ENCODE assay signal across 20 cellular contexts in genomic region chr13:51005566-51005965, GRCh38.
"Had no signal": no experiment of that assay in that cellular context is flagged by ENCODE, and none has a peak within 500 bp of the region (broad histone marks: within the 10 kb centered on the region; RNA-seq: fewer than 3 reads in every experiment).

No MANE protein-coding gene starts in this region.

- H3K4me1 ChIP-seq: left lung, upper lobe of left lung had no signal

- H3K27ac ChIP-seq: epithelial cell of prostate, left lung had no signal

- H3K4me1 Mint-ChIP-seq: activated B cell treated with CpG ODN at 0.5 μM for 24 hours; activated naive CD8-positive, alpha-beta T cell treated with anti-CD3 and anti-CD28 coated beads, Interleukin-2, amount 10 ng/mL, durations not matched to agents 7 days and 5 days; naive thymus-derived CD4-positive, alpha-beta T cell; T-cell had no signal

- DNase-seq: activated B cell treated with CpG ODN at 0.5 μM for 24 hours; activated CD4-positive, alpha-beta memory T cell treated with anti-CD3 and anti-CD28 coated beads for 36 hours; activated CD4-positive, alpha-beta T cell treated with anti-CD3 and anti-CD28 coated beads for 4 hours; activated naive CD4-positive, alpha-beta T cell treated with Interleukin-2 at 50 U/mL for 16 hours; activated naive CD8-positive, alpha-beta T cell treated with anti-CD3 and anti-CD28 coated beads, Interleukin-2, amount 10 ng/mL, durations not matched to agents 7 days and 5 days; activated T-cell treated with anti-CD3 and anti-CD28 coated beads for 4 hours; dorsolateral prefrontal cortex; left lung; naive thymus-derived CD4-positive, alpha-beta T cell; stimulated activated CD4-positive, alpha-beta T cell treated with anti-CD3 and anti-CD28 coated beads, Interleukin-12 subunit alpha, Interleukin-12 subunit beta, amount 100 ng/mL, for 4 hours; stimulated activated CD4-positive, alpha-beta T cell treated with anti-CD3 and anti-CD28 coated beads, Interleukin-2, amount 100 ng/mL, for 24 hours; stimulated activated naive CD4-positive, alpha-beta T cell treated with Interleukin-2 at 50 U/mL for 16 hours; T-cell; upper lobe of left lung had no signal

- H3K36me3 Mint-ChIP-seq: activated CD4-positive, alpha-beta memory T cell treated with anti-CD3 and anti-CD28 coated beads for 36 hours; activated naive CD8-positive, alpha-beta T cell treated with anti-CD3 and anti-CD28 coated beads, Interleukin-2, amount 10 ng/mL, durations not matched to agents 7 days and 5 days; naive thymus-derived CD4-positive, alpha-beta T cell; T-cell had no signal

- ATAC-seq: left lung; naive thymus-derived CD4-positive, alpha-beta T cell; SK-N-SH treated with all-trans-retinoic acid at 6 μM for 48 hours; T-cell had no signal

- H3K27ac Mint-ChIP-seq: activated B cell treated with CpG ODN at 0.5 μM for 24 hours; activated CD4-positive, alpha-beta memory T cell treated with anti-CD3 and anti-CD28 coated beads for 36 hours; activated naive CD8-positive, alpha-beta T cell treated with anti-CD3 and anti-CD28 coated beads, Interleukin-2, amount 10 ng/mL, durations not matched to agents 7 days and 5 days; endodermal cell; naive thymus-derived CD4-positive, alpha-beta T cell; T-cell had no signal

- FAIRE-seq: bronchial epithelial cell, frontal cortex, keratinocyte had no signal

- H3K36me3 ChIP-seq: left lung, upper lobe of left lung had no signal

- H3K4me3 Mint-ChIP-seq: activated B cell treated with CpG ODN at 0.5 μM for 24 hours; activated CD4-positive, alpha-beta memory T cell treated with anti-CD3 and anti-CD28 coated beads for 36 hours; activated naive CD8-positive, alpha-beta T cell treated with anti-CD3 and anti-CD28 coated beads, Interleukin-2, amount 10 ng/mL, durations not matched to agents 7 days and 5 days; endodermal cell; naive thymus-derived CD4-positive, alpha-beta T cell; T-cell had no signal

- H3K9me3 Mint-ChIP-seq: activated B cell treated with CpG ODN at 0.5 μM for 24 hours; activated CD4-positive, alpha-beta memory T cell treated with anti-CD3 and anti-CD28 coated beads for 36 hours; activated naive CD8-positive, alpha-beta T cell treated with anti-CD3 and anti-CD28 coated beads, Interleukin-2, amount 10 ng/mL, durations not matched to agents 7 days and 5 days; endodermal cell; T-cell had no signal

- H3K4me3 ChIP-seq: dorsolateral prefrontal cortex, left lung, upper lobe of left lung had no signal

- H3K9me3 ChIP-seq: left lung, upper lobe of left lung had no signal

- H3K27me3 ChIP-seq: left lung, upper lobe of left lung had no signal
